In the genomic region with DNA sequence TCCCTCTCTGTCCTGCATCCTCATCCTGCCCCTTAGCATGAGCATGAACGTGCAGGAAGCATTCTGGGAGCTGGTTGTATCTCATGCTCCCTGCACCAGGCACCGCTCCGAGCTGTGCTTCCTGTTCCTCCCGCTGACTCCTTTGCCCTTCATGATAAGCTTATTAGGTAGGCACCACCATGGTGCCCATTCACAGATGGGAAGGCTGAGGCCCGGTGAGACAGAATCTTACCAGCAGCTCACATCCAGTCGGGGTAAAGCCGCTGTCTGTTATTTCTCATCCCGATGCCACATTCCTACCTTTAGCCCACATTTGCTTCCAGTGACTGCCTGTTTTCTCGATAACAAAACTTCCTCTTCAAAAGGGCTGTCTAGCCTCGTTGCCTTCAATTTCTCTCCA, we compare ENCODE assay signal across 1 cellular context.
A peak's percentile ranks its signal among the peaks of the same experiment; 100 is the strongest.
TF ChIP-seq lines count a peak whose summit lies in the region.

No MANE protein-coding gene starts in this region.

TF ChIP-seq in K562, 482 proteins besides CTCF, POLR2A, EP300 and RAD21:
- TF ChIP-seq ZNF134 (CRISPR knock-in tag; conservative IDR thresholded peaks at IDR 0.05) (peak; percentile 67), E2F6 (IDR thresholded peaks at IDR 0.05; ENCODE audit: borderline replicate concordance in 1 of 2, extremely low read depth in 1 of 2, insufficient read depth in 1 of 2, insufficient read length in 1 of 2, low read depth in 1 of 2, low read length in 1 of 2, poor library complexity in 1 of 2, severe bottlenecking in 1 of 2) (no peak)
